ENCODE assay signal across 11 cellular contexts in the genomic region with DNA sequence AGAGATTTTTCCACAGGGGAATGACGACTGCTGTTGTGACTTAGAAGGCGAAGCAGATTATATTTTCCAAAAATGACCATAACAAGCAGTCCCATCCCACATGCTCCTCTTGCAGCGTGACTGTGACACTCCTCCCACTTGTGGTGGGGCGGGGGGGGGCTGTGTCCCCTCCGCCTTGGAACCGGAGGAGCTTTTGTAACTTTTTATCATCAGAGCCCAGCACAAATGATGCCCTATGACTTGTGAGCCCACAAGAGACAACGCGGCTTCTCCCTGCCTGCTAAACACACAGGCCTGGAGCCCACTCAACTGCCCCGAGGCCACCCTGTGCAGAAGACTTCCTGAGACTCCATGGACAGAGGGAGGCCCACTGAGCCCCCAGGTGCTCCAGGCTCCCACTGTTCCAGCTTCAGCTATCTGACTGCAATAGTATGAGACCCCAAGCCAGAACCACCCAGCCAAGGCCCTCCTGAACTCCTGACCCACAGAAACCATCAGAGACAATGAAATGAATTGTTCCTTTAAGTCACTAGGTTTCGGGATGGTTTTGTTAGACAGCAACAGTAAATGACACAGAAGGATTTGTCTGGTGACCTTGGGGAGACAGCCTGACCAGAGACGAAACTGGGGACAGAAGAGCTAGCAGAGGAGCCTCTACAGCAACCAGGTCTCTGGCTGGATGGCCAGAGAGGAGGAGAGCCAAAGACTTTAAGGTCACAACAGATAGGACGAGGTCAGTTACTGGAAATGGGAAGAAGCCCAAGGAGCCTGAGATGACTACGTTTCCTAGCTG. TPM values are rescaled to one million over a fixed set of nuclear protein-coding genes. Genes with fewer than 3 reads are reported as not detected.
DNase-seq lines count a peak whose midpoint lies in the region; ATAC-seq and TF ChIP-seq lines count a peak whose summit lies in the region.
"Had no signal": no experiment of that assay in that cellular context is flagged by ENCODE, and none has a peak within 500 bp of the region (broad histone marks: within the 10 kb centered on the region; RNA-seq: fewer than 3 reads in every experiment).

No MANE protein-coding gene starts in this region.

- no peaks in the 10 kb centered on the region for H3K9me3 ChIP-seq in psoas muscle

- no peaks in the 10 kb centered on the region for H3K9me3 Mint-ChIP-seq in activated T-helper 17 cell treated with anti-CD3 and anti-CD28 coated beads, Interleukin-2, amount 50 U/mL, for 72 hours

- peaks cover 94% of the 10 kb centered on the region for H3K4me1 ChIP-seq in psoas muscle

- H3K27me3 ChIP-seq in psoas muscle (ENCODE audit: insufficient read depth in 3 of 3, low read length in 2 of 3) = no peaks in the 10 kb centered on the region

- H3K27me3 Mint-ChIP-seq in activated T-helper 17 cell treated with anti-CD3 and anti-CD28 coated beads, Interleukin-2, amount 50 U/mL, for 72 hours = no peaks in the 10 kb centered on the region
- H3K27me3 Mint-ChIP-seq: activated CD8-positive, alpha-beta memory T cell treated with anti-CD3 and anti-CD28 coated beads, Interleukin-2, amount 10 ng/mL, durations not matched to agents 7 days and 5 days had no signal

- H3K27ac Mint-ChIP-seq in activated T-helper 17 cell treated with anti-CD3 and anti-CD28 coated beads, Interleukin-2, amount 50 U/mL, for 72 hours = peak overlapping the region; percentile 66
- H3K27ac Mint-ChIP-seq: activated CD8-positive, alpha-beta memory T cell treated with anti-CD3 and anti-CD28 coated beads, Interleukin-2, amount 10 ng/mL, durations not matched to agents 7 days and 5 days had no signal

- DNase-seq in AG08395 (ENCODE audit: low spot score) = peak; percentile 37
- DNase-seq in left ventricle myocardium superior = peak; percentile 58
- no peak for DNase-seq in psoas muscle
- DNase-seq in NCI-H2227 (lab: John Stamatoyannopoulos, UW; ENCODE audit: unreplicated experiment) = no peak
- no peak for DNase-seq in cortex of kidney (lab: John Stamatoyannopoulos, UW)
- no peak for DNase-seq in GM13976 (ENCODE audit: low spot score)
- DNase-seq: activated CD8-positive, alpha-beta memory T cell treated with anti-CD3 and anti-CD28 coated beads, Interleukin-2, amount 10 ng/mL, durations not matched to agents 7 days and 5 days; kidney glomerular epithelial cell; stimulated activated CD4-positive, alpha-beta T cell treated with anti-CD3 and anti-CD28 coated beads, Interleukin-1b, Interleukin-23, amount 100 ng/mL, for 48 hours had no signal

- H3K27ac ChIP-seq in psoas muscle = peak overlapping the region; percentile 66

- in situ Hi-C loops in GM13976 (cut with MboI; ENCODE audit: low sequenced_read_pairs, unreplicated experiment) = no loop called here

- no peak overlapping the region for H3K4me3 ChIP-seq in psoas muscle

- no peak overlapping the region for H3K4me3 Mint-ChIP-seq in activated T-helper 17 cell treated with anti-CD3 and anti-CD28 coated beads, Interleukin-2, amount 50 U/mL, for 72 hours
- H3K4me3 Mint-ChIP-seq: activated CD8-positive, alpha-beta memory T cell treated with anti-CD3 and anti-CD28 coated beads, Interleukin-2, amount 10 ng/mL, durations not matched to agents 7 days and 5 days had no signal

- H3K36me3 ChIP-seq in psoas muscle (ENCODE audit: insufficient read depth in 1 of 2, low read depth in 1 of 2) = no peaks in the 10 kb centered on the region

- peak; percentile 39 for ATAC-seq in activated T-helper 17 cell treated with anti-CD3 and anti-CD28 coated beads, Interleukin-2, amount 50 U/mL, for 72 hours (replicated peaks)
- peak; percentile 29 for ATAC-seq in left ventricle myocardium superior
- ATAC-seq in psoas muscle = peak in 3 of 4 donors; percentile 13 to 46 (median 44)
- ATAC-seq in GM19463 (IDR thresholded peaks at IDR 0.05; ENCODE audit: unreplicated experiment) = no peak
- ATAC-seq: activated CD8-positive, alpha-beta memory T cell treated with anti-CD3 and anti-CD28 coated beads, Interleukin-2, amount 10 ng/mL, durations not matched to agents 7 days and 5 days had no signal

- intact Hi-C loops in left ventricle myocardium superior (cut with micrococcal nuclease) (no loop called here), psoas muscle (cut with DNase I) (no loop called here)

- no peak for TF ChIP-seq CTCF in psoas muscle (IDR thresholded peaks at IDR 0.05)
- no peak for TF ChIP-seq CTCF in GM13976 (IDR thresholded peaks at IDR 0.05; ENCODE audit: borderline replicate concordance, control extremely low read depth, extremely low read depth, insufficient read depth, missing control alignments)

- 54 to 59% (median 59%) methylated on average over 13 of the region's 13 CpGs for WGBS in psoas muscle, 3 donors

- peaks cover 46% of the 10 kb centered on the region for H3K36me3 Mint-ChIP-seq in activated T-helper 17 cell treated with anti-CD3 and anti-CD28 coated beads, Interleukin-2, amount 50 U/mL, for 72 hours (ENCODE audit: low read depth)

- peaks cover 69% of the 10 kb centered on the region for H3K4me1 Mint-ChIP-seq in activated T-helper 17 cell treated with anti-CD3 and anti-CD28 coated beads, Interleukin-2, amount 50 U/mL, for 72 hours

RNA-seq across cellular contexts. Expression of a gene that starts 58.8 kb away (rescaled TPM):
- total RNA-seq in activated T-helper 17 cell treated with anti-CD3 and anti-CD28 coated beads, Interleukin-2, amount 50 U/mL, for 72 hours = 100 to 1,000 TPM; 291 to 399 TPM
- total RNA-seq in left ventricle myocardium superior (252 TPM), psoas muscle (100 to 1,000 TPM; 207 to 284 (median 232) TPM)
- 100 to 1,000 TPM; 179 to 261 (median 206) TPM for polyA plus RNA-seq in psoas muscle

Comparison
In these comparisons a context has a peak if more than half of its experiments do, and no peak if none do; other contexts are left out.
1. DNase-seq: peak in AG08395 (single experiment) and left ventricle myocardium superior (single experiment); none in psoas muscle (0 of 2), NCI-H2227 (single experiment), cortex of kidney (single experiment) and GM13976 (single experiment).